ENCODE assay signal across 1 cellular context in the genomic region with DNA sequence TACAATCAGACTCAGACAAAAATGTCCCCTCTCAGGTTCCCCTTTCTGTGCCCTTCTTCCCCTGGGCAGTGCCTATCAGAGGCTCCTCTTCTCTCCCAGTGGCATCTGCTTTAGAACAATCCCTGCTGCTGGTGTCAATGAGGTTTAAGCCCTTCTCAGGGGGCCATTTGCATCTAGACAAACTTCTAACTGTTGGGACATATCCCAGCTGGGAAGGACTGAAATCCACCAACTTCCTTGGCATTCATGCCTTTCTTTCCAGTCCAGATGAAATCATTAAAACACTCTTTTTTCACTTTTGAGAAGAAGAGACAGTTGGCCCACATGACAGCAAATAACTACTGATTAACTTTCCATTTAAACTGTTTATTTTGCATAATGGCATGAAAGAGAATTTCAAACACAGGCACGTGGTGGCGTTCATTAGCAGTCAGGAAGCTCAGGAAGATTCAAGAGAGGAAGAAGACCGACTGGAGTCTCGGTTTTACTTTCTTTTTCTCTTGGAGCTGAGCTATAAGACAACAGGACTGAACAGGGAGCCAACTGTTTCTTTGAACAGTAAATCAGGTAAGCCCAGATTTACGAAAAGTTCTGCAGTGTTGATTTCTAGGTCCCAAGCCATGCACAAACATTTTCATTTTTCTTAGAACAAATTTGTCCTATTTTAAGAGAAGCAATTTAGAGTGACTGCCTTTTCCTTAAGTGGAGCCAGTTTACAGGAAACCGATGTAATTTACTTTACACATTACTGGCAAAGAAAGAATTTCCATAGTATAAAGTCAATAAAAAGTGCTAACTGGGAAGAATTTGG.
TF ChIP-seq lines count a peak whose summit lies in the region.

A gene (plus strand): TSS at position 488 of the 811 bp plus-strand sequence. CDS start 1,354 bp downstream, outside the sequence.

TF ChIP-seq in GM12878, 131 proteins besides CTCF, POLR2A, EP300 and RAD21 (continued from another document and continues in another):
- TF ChIP-seq, protein P1, sequence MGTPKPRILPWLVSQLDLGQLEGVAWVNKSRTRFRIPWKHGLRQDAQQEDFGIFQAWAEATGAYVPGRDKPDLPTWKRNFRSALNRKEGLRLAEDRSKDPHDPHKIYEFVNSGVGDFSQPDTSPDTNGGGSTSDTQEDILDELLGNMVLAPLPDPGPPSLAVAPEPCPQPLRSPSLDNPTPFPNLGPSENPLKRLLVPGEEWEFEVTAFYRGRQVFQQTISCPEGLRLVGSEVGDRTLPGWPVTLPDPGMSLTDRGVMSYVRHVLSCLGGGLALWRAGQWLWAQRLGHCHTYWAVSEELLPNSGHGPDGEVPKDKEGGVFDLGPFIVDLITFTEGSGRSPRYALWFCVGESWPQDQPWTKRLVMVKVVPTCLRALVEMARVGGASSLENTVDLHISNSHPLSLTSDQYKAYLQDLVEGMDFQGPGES (IDR thresholded peaks at IDR 0.05): no peak
- TF ChIP-seq RELA (IDR thresholded peaks at IDR 0.05; ENCODE audit: borderline replicate concordance, partially characterized antibody) (no peak), JUND (IDR thresholded peaks at IDR 0.05; ENCODE audit: low read depth, low read length) (no peak), BACH1 (IDR thresholded peaks at IDR 0.05; ENCODE audit: borderline replicate concordance) (no peak), PML (IDR thresholded peaks at IDR 0.05; ENCODE audit: low read length) (peak; percentile 76), HDAC2 (IDR thresholded peaks at IDR 0.05) (no peak), HCFC1 (IDR thresholded peaks at IDR 0.05; ENCODE audit: low read length) (no peak), FOS (IDR thresholded peaks at IDR 0.05; ENCODE audit: borderline replicate concordance, extremely low read depth, insufficient read length) (no peak), BMI1 (IDR thresholded peaks at IDR 0.05; ENCODE audit: borderline replicate concordance) (no peak), ETV6 (conservative IDR thresholded peaks at IDR 0.05 in 1 of 2, IDR thresholded peaks at IDR 0.05 in 1 of 2; ENCODE audit: borderline replicate concordance in 1 of 2, low read depth in 1 of 2) (peak in 1 of 2 experiments; percentile 63; a peak in 1 of 4 replicates), ZSCAN29 (IDR thresholded peaks at IDR 0.05) (no peak), SMAD5 (IDR thresholded peaks at IDR 0.05; ENCODE audit: low read depth) (no peak), NFXL1 (IDR thresholded peaks at IDR 0.05; ENCODE audit: borderline replicate concordance) (no peak), TBL1XR1 (IDR thresholded peaks at IDR 0.05; ENCODE audit: low read depth, low read length) (no peak), ZNF384 (IDR thresholded peaks at IDR 0.05; ENCODE audit: borderline replicate concordance, low read depth, low read length) (no peak), ZZZ3 (IDR thresholded peaks at IDR 0.05; ENCODE audit: control insufficient read depth, insufficient read length, low read depth) (no peak), EZH2 (IDR thresholded peaks at IDR 0.05; ENCODE audit: borderline replicate concordance, control insufficient read depth, low read depth, low read length) (no peak), STAT3 (IDR thresholded peaks at IDR 0.05; ENCODE audit: low read depth, low read length) (no peak), PAX8 (IDR thresholded peaks at IDR 0.05) (no peak), SMARCA5 (IDR thresholded peaks at IDR 0.05) (no peak), POLR2AphosphoS5 (IDR thresholded peaks at IDR 0.05; ENCODE audit: low read length) (no peak; the same call in 1 of the 2 replicates), KDM1A (IDR thresholded peaks at IDR 0.05; ENCODE audit: borderline replicate concordance) (no peak), TCF12 (IDR thresholded peaks at IDR 0.05; ENCODE audit: low read depth, low read length) (no peak), SRF (IDR thresholded peaks at IDR 0.05; ENCODE audit: low read depth in 2 of 2, low read length in 2 of 2) (no peak), SP1 (IDR thresholded peaks at IDR 0.05; ENCODE audit: low read depth, low read length) (no peak), KLF5 (IDR thresholded peaks at IDR 0.05; ENCODE audit: partially characterized antibody) (no peak), RAD51 (IDR thresholded peaks at IDR 0.05) (peak; percentile 91), RUNX3 (IDR thresholded peaks at IDR 0.05; ENCODE audit: low read length) (no peak), BCL11A (IDR thresholded peaks at IDR 0.05; ENCODE audit: low read depth, low read length) (no peak), SIN3A (IDR thresholded peaks at IDR 0.05; ENCODE audit: low read depth, low read length) (0 out of 2 replicates have a peak, but pooled peaks have one; percentile 54), MEF2B (IDR thresholded peaks at IDR 0.05; ENCODE audit: partially characterized antibody, poor library complexity, severe bottlenecking) (no peak), RCOR1 (conservative IDR thresholded peaks at IDR 0.05; ENCODE audit: low read depth, low read length) (no peak), SUZ12 (IDR thresholded peaks at IDR 0.05; ENCODE audit: unreplicated experiment) (no peak), POU2F2 (IDR thresholded peaks at IDR 0.05; ENCODE audit: borderline replicate concordance, low read depth, low read length) (peak; percentile 66; the same call in 1 of the 3 replicates), SREBF2 (IDR thresholded peaks at IDR 0.05; ENCODE audit: low read length) (no peak), WRNIP1 (IDR thresholded peaks at IDR 0.05; ENCODE audit: borderline replicate concordance, low read depth, low read length) (no peak), CBX5 (IDR thresholded peaks at IDR 0.05; ENCODE audit: low read depth) (peak; percentile 86; the same call in 1 of the 2 replicates), CHD2 (IDR thresholded peaks at IDR 0.05; ENCODE audit: borderline replicate concordance, low read depth, low read length) (no peak)
- TF ChIP-seq, protein P2, sequence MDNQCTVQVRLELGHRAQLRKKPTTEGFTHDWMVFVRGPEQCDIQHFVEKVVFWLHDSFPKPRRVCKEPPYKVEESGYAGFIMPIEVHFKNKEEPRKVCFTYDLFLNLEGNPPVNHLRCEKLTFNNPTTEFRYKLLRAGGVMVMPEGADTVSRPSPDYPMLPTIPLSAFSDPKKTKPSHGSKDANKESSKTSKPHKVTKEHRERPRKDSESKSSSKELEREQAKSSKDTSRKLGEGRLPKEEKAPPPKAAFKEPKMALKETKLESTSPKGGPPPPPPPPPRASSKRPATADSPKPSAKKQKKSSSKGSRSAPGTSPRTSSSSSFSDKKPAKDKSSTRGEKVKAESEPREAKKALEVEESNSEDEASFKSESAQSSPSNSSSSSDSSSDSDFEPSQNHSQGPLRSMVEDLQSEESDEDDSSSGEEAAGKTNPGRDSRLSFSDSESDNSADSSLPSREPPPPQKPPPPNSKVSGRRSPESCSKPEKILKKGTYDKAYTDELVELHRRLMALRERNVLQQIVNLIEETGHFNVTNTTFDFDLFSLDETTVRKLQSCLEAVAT (IDR thresholded peaks at IDR 0.05): no peak; the same call in 1 of the 2 replicates
- TF ChIP-seq, protein P3, sequence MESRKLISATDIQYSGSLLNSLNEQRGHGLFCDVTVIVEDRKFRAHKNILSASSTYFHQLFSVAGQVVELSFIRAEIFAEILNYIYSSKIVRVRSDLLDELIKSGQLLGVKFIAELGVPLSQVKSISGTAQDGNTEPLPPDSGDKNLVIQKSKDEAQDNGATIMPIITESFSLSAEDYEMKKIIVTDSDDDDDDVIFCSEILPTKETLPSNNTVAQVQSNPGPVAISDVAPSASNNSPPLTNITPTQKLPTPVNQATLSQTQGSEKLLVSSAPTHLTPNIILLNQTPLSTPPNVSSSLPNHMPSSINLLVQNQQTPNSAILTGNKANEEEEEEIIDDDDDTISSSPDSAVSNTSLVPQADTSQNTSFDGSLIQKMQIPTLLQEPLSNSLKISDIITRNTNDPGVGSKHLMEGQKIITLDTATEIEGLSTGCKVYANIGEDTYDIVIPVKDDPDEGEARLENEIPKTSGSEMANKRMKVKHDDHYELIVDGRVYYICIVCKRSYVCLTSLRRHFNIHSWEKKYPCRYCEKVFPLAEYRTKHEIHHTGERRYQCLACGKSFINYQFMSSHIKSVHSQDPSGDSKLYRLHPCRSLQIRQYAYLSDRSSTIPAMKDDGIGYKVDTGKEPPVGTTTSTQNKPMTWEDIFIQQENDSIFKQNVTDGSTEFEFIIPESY (IDR thresholded peaks at IDR 0.05): no peak
- TF ChIP-seq, protein P4, sequence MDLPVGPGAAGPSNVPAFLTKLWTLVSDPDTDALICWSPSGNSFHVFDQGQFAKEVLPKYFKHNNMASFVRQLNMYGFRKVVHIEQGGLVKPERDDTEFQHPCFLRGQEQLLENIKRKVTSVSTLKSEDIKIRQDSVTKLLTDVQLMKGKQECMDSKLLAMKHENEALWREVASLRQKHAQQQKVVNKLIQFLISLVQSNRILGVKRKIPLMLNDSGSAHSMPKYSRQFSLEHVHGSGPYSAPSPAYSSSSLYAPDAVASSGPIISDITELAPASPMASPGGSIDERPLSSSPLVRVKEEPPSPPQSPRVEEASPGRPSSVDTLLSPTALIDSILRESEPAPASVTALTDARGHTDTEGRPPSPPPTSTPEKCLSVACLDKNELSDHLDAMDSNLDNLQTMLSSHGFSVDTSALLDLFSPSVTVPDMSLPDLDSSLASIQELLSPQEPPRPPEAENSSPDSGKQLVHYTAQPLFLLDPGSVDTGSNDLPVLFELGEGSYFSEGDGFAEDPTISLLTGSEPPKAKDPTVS (IDR thresholded peaks at IDR 0.05; ENCODE audit: low read depth, low read length): no peak
- TF ChIP-seq, protein P5, sequence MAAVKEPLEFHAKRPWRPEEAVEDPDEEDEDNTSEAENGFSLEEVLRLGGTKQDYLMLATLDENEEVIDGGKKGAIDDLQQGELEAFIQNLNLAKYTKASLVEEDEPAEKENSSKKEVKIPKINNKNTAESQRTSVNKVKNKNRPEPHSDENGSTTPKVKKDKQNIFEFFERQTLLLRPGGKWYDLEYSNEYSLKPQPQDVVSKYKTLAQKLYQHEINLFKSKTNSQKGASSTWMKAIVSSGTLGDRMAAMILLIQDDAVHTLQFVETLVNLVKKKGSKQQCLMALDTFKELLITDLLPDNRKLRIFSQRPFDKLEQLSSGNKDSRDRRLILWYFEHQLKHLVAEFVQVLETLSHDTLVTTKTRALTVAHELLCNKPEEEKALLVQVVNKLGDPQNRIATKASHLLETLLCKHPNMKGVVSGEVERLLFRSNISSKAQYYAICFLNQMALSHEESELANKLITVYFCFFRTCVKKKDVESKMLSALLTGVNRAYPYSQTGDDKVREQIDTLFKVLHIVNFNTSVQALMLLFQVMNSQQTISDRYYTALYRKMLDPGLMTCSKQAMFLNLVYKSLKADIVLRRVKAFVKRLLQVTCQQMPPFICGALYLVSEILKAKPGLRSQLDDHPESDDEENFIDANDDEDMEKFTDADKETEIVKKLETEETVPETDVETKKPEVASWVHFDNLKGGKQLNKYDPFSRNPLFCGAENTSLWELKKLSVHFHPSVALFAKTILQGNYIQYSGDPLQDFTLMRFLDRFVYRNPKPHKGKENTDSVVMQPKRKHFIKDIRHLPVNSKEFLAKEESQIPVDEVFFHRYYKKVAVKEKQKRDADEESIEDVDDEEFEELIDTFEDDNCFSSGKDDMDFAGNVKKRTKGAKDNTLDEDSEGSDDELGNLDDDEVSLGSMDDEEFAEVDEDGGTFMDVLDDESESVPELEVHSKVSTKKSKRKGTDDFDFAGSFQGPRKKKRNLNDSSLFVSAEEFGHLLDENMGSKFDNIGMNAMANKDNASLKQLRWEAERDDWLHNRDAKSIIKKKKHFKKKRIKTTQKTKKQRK (IDR thresholded peaks at IDR 0.05; ENCODE audit: low read depth, low read length): no peak
- TF ChIP-seq, protein P6, sequence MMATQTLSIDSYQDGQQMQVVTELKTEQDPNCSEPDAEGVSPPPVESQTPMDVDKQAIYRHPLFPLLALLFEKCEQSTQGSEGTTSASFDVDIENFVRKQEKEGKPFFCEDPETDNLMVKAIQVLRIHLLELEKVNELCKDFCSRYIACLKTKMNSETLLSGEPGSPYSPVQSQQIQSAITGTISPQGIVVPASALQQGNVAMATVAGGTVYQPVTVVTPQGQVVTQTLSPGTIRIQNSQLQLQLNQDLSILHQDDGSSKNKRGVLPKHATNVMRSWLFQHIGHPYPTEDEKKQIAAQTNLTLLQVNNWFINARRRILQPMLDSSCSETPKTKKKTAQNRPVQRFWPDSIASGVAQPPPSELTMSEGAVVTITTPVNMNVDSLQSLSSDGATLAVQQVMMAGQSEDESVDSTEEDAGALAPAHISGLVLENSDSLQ (IDR thresholded peaks at IDR 0.05): no peak
- TF ChIP-seq, protein P7, sequence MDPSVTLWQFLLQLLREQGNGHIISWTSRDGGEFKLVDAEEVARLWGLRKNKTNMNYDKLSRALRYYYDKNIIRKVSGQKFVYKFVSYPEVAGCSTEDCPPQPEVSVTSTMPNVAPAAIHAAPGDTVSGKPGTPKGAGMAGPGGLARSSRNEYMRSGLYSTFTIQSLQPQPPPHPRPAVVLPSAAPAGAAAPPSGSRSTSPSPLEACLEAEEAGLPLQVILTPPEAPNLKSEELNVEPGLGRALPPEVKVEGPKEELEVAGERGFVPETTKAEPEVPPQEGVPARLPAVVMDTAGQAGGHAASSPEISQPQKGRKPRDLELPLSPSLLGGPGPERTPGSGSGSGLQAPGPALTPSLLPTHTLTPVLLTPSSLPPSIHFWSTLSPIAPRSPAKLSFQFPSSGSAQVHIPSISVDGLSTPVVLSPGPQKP (IDR thresholded peaks at IDR 0.05; ENCODE audit: low read depth, low read length): no peak
- TF ChIP-seq, protein P8, sequence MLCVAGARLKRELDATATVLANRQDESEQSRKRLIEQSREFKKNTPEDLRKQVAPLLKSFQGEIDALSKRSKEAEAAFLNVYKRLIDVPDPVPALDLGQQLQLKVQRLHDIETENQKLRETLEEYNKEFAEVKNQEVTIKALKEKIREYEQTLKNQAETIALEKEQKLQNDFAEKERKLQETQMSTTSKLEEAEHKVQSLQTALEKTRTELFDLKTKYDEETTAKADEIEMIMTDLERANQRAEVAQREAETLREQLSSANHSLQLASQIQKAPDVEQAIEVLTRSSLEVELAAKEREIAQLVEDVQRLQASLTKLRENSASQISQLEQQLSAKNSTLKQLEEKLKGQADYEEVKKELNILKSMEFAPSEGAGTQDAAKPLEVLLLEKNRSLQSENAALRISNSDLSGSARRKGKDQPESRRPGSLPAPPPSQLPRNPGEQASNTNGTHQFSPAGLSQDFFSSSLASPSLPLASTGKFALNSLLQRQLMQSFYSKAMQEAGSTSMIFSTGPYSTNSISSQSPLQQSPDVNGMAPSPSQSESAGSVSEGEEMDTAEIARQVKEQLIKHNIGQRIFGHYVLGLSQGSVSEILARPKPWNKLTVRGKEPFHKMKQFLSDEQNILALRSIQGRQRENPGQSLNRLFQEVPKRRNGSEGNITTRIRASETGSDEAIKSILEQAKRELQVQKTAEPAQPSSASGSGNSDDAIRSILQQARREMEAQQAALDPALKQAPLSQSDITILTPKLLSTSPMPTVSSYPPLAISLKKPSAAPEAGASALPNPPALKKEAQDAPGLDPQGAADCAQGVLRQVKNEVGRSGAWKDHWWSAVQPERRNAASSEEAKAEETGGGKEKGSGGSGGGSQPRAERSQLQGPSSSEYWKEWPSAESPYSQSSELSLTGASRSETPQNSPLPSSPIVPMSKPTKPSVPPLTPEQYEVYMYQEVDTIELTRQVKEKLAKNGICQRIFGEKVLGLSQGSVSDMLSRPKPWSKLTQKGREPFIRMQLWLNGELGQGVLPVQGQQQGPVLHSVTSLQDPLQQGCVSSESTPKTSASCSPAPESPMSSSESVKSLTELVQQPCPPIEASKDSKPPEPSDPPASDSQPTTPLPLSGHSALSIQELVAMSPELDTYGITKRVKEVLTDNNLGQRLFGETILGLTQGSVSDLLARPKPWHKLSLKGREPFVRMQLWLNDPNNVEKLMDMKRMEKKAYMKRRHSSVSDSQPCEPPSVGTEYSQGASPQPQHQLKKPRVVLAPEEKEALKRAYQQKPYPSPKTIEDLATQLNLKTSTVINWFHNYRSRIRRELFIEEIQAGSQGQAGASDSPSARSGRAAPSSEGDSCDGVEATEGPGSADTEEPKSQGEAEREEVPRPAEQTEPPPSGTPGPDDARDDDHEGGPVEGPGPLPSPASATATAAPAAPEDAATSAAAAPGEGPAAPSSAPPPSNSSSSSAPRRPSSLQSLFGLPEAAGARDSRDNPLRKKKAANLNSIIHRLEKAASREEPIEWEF (IDR thresholded peaks at IDR 0.05; ENCODE audit: insufficient replicate concordance, low read depth, low read length): no peak
